ENCODE assay signal across 20 cellular contexts in the genomic region with DNA sequence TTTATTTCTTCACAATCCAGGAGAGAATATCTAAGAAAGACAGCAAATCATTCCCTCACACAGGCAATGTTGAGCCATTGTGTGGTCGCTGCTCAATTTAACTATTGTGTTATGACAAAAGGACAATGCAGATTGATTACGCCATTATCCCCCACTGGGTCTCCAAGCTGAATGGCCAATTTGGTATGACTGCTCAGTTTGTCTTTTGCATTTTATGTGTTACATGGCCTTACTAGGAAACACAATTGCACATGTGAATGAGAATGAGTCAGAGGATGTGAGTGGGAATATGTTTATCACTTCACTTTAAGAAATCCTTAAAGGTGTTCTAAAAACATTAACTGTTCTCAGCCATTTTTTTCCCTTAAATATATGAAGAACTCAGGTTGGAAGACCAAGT.
A peak's percentile ranks its signal among the peaks of the same experiment; 100 is the strongest.
DNase-seq lines count a peak whose midpoint lies in the region; ATAC-seq and TF ChIP-seq lines count a peak whose summit lies in the region.
"Had no signal": no experiment of that assay in that cellular context is flagged by ENCODE, and none has a peak within 500 bp of the region (broad histone marks: within the 10 kb centered on the region; RNA-seq: fewer than 3 reads in every experiment).

No MANE protein-coding gene starts in this region.

- H3K27me3 Mint-ChIP-seq in GM23338 (ENCODE audit: insufficient read depth, low read depth, poor library complexity): peaks cover 4% of the 10 kb centered on the region
- H3K27me3 Mint-ChIP-seq in Caco-2 (ENCODE audit: insufficient read depth, unreplicated experiment): no peaks in the 10 kb centered on the region

- H3K4me3 ChIP-seq in GM23338 (no peak overlapping the region), astrocyte of the spinal cord (ENCODE audit: low read depth, low read length) (no peak overlapping the region), Caco-2 (ENCODE audit: low read depth, low read length) (no peak overlapping the region), uterus (no peak overlapping the region)
- H3K4me3 ChIP-seq: coronary artery had no signal

- no peaks in the 10 kb centered on the region; the same call in 2 of the 3 replicates for H3K9me3 Mint-ChIP-seq in GM23338
- H3K9me3 Mint-ChIP-seq in Caco-2 (ENCODE audit: unreplicated experiment): no peaks in the 10 kb centered on the region

- H3K4me1 Mint-ChIP-seq in GM23338: peaks cover 24% of the 10 kb centered on the region
- no peaks in the 10 kb centered on the region for H3K4me1 Mint-ChIP-seq in Caco-2 (ENCODE audit: low read depth, unreplicated experiment)

- CTCF ChIA-PET in Caco-2 (lab: Charles Lee): no interaction called here

- H3K36me3 ChIP-seq in GM23338 (ENCODE audit: insufficient read depth): no peaks in the 10 kb centered on the region
- H3K36me3 ChIP-seq in Caco-2 (ENCODE audit: control insufficient read depth, insufficient read depth, low read length): no peaks in the 10 kb centered on the region
- H3K36me3 ChIP-seq in uterus: no peaks in the 10 kb centered on the region

- no peak for TF ChIP-seq CTCF in GM23338 (conservative IDR thresholded peaks at IDR 0.05; ENCODE audit: low read depth in 2 of 2)
- TF ChIP-seq CTCF in astrocyte of the spinal cord (IDR thresholded peaks at IDR 0.05; ENCODE audit: low read depth, low read length): no peak
- TF ChIP-seq CTCF in Caco-2 (IDR thresholded peaks at IDR 0.05; ENCODE audit: insufficient read depth in 1 of 2, low read depth in 1 of 2, low read length in 1 of 2, severe bottlenecking in 1 of 2, unreplicated experiment in 1 of 2): no peak
- no peak for TF ChIP-seq CTCF in uterus (IDR thresholded peaks at IDR 0.05)

- H3K9me3 ChIP-seq in Caco-2 (no peaks in the 10 kb centered on the region), uterus (no peaks in the 10 kb centered on the region)

- in situ Hi-C loops in astrocyte of the spinal cord (cut with HindIII; ENCODE audit: low sequenced_read_pairs): no loop called here

- peak overlapping the region; percentile 8; the same call in 1 of the 2 replicates for H3K4me2 ChIP-seq in GM23338

- POLR2A ChIA-PET in Caco-2 (lab: Charles Lee): no interaction called here

- DNase-seq in GM23338 (ENCODE audit: low spot score) (no peak), M059J (ENCODE audit: low read depth) (peak; percentile 6), astrocyte of the spinal cord (ENCODE audit: low read depth, low spot score) (peak; percentile 49), kidney tubule cell (ENCODE audit: low spot score) (peak; percentile 64), Caco-2 (no peak), uterus (no peak), NOMO-1 (lab: John Stamatoyannopoulos, UW; ENCODE audit: unreplicated experiment in 2 of 2) (no peak)
- DNase-seq: amygdala; H7; islet precursor cell; midbrain; NCI-H1048; NCI-H2171 treated with DMSO at 0.1 percent for 48 hours; stimulated activated CD4-positive, alpha-beta T cell treated with anti-CD3 and anti-CD28 coated beads, Interleukin-4, amount 100 ng/mL, for 4 hours; T-helper 17 cell had no signal

- H3K27me3 ChIP-seq in GM23338 (ENCODE audit: insufficient read depth): no peaks in the 10 kb centered on the region
- no peaks in the 10 kb centered on the region for H3K27me3 ChIP-seq in Caco-2 (replicated peaks; ENCODE audit: control insufficient read depth, insufficient read depth, low read length)
- H3K27me3 ChIP-seq in uterus: no peaks in the 10 kb centered on the region

- no peak for TF ChIP-seq POLR2A in uterus (IDR thresholded peaks at IDR 0.05)

- no peak overlapping the region for H2AFZ ChIP-seq in GM23338

- intact Hi-C loops in Caco-2 (cut with micrococcal nuclease; ENCODE audit: unreplicated experiment): no loop called here
- intact Hi-C loops in uterus (cut with DNase I; ENCODE audit: low total_unique reads): no loop called here

- H3K27ac ChIP-seq in GM23338 (ENCODE audit: low read depth) (no peak overlapping the region), uterus (no peak overlapping the region)
- H3K27ac ChIP-seq: coronary artery had no signal

- no TSS peak for BruUV-seq in Caco-2 (replicated peaks; lab: Mats Ljungman, UMichigan)

- peaks cover 5% of the 10 kb centered on the region for H3K9me2 ChIP-seq in GM23338 (ENCODE audit: insufficient read depth)

- H3K4me1 ChIP-seq in GM23338 (ENCODE audit: insufficient read depth) (peaks cover 12% of the 10 kb centered on the region), Caco-2 (no peaks in the 10 kb centered on the region), uterus (no peaks in the 10 kb centered on the region)

- H3K27ac Mint-ChIP-seq in GM23338 (0 out of 2 replicates have a peak overlapping the region, but pooled peaks have one; percentile 44), Caco-2 (ENCODE audit: unreplicated experiment) (no peak overlapping the region)
- H3K27ac Mint-ChIP-seq: T-helper 17 cell had no signal

- no peaks in the 10 kb centered on the region for H3K79me2 ChIP-seq in GM23338 (replicated peaks; ENCODE audit: insufficient read depth)

- H3F3A ChIP-seq in GM23338 (replicated peaks; ENCODE audit: low read depth): no peaks in the 10 kb centered on the region

- H3K36me3 Mint-ChIP-seq in GM23338 (ENCODE audit: low read depth): no peaks in the 10 kb centered on the region
- H3K36me3 Mint-ChIP-seq in Caco-2 (ENCODE audit: insufficient read depth, unreplicated experiment): no peaks in the 10 kb centered on the region

- no peak; the same call in 1 of the 3 replicates for ATAC-seq in GM23338
- ATAC-seq in HG03175 (IDR thresholded peaks at IDR 0.05; ENCODE audit: unreplicated experiment): no peak
- ATAC-seq: activated CD4-positive, CD25-positive, alpha-beta regulatory T cell treated with anti-CD3 and anti-CD28 coated beads, Interleukin-2, amount 50 U/mL, for 24 hours; Right ventricle myocardium inferior; sciatic nerve; T-helper 17 cell had no signal

- no peak overlapping the region for H3K4me3 Mint-ChIP-seq in GM23338
- no peak overlapping the region for H3K4me3 Mint-ChIP-seq in Caco-2 (ENCODE audit: unreplicated experiment)
- H3K4me3 Mint-ChIP-seq: T-helper 17 cell had no signal

- no peaks in the 10 kb centered on the region for H4K20me1 ChIP-seq in GM23338 (replicated peaks; ENCODE audit: insufficient read depth)

TF ChIP-seq in GM23338, 12 proteins besides CTCF, POLR2A, EP300 and RAD21:
- TF ChIP-seq ZNF331 (CRISPR knock-in tag; IDR thresholded peaks at IDR 0.05; ENCODE audit: low read depth) (no peak), ZNF114 (CRISPR knock-in tag; IDR thresholded peaks at IDR 0.05) (no peak), EZH2 (IDR thresholded peaks at IDR 0.05; ENCODE audit: low read depth, unreplicated experiment) (no peak), CREB1 (CRISPR knock-in tag; IDR thresholded peaks at IDR 0.05; ENCODE audit: low read depth) (no peak), JUNB (IDR thresholded peaks at IDR 0.05; ENCODE audit: unreplicated experiment) (no peak), EZH2phosphoT487 (IDR thresholded peaks at IDR 0.05; ENCODE audit: unreplicated experiment) (no peak)
- TF ChIP-seq, protein P1, sequence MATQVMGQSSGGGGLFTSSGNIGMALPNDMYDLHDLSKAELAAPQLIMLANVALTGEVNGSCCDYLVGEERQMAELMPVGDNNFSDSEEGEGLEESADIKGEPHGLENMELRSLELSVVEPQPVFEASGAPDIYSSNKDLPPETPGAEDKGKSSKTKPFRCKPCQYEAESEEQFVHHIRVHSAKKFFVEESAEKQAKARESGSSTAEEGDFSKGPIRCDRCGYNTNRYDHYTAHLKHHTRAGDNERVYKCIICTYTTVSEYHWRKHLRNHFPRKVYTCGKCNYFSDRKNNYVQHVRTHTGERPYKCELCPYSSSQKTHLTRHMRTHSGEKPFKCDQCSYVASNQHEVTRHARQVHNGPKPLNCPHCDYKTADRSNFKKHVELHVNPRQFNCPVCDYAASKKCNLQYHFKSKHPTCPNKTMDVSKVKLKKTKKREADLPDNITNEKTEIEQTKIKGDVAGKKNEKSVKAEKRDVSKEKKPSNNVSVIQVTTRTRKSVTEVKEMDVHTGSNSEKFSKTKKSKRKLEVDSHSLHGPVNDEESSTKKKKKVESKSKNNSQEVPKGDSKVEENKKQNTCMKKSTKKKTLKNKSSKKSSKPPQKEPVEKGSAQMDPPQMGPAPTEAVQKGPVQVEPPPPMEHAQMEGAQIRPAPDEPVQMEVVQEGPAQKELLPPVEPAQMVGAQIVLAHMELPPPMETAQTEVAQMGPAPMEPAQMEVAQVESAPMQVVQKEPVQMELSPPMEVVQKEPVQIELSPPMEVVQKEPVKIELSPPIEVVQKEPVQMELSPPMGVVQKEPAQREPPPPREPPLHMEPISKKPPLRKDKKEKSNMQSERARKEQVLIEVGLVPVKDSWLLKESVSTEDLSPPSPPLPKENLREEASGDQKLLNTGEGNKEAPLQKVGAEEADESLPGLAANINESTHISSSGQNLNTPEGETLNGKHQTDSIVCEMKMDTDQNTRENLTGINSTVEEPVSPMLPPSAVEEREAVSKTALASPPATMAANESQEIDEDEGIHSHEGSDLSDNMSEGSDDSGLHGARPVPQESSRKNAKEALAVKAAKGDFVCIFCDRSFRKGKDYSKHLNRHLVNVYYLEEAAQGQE (IDR thresholded peaks at IDR 0.05; ENCODE audit: unreplicated experiment): no peak

Comparison
In these comparisons a context has a peak if more than half of its experiments do, and no peak if none do; other contexts are left out.
1. DNase-seq: peak in M059J (single experiment), astrocyte of the spinal cord (single experiment) and kidney tubule cell (single experiment); none in GM23338 (single experiment), Caco-2 (0 of 2), uterus (0 of 2) and NOMO-1 (0 of 2).